ENCODE assay signal across 9 cellular contexts in genomic region chr16:69057400-69058378, GRCh38. TPM values are rescaled to one million over a fixed set of nuclear protein-coding genes. Genes with fewer than 3 reads are reported as not detected.
A peak's percentile ranks its signal among the peaks of the same experiment; 100 is the strongest.
DNase-seq lines count a peak whose midpoint lies in the region; ATAC-seq, FAIRE-seq and TF ChIP-seq lines count a peak whose summit lies in the region.
"Had no signal": no experiment of that assay in that cellular context is flagged by ENCODE, and none has a peak within 500 bp of the region (broad histone marks: within the 10 kb centered on the region; RNA-seq: fewer than 3 reads in every experiment).

No MANE protein-coding gene starts in this region.

- peak overlapping the region; percentile 56 for H2AFZ ChIP-seq in PC-3 (ENCODE audit: low read length)

- BruUV-seq in PC-3 (replicated peaks; lab: Mats Ljungman, UMichigan), result TSS peak; percentile 96

- H3K36me3 Mint-ChIP-seq in stimulated activated effector memory CD8-positive, alpha-beta T cell treated with anti-CD3 and anti-CD28 coated beads, Interleukin-12 subunit alpha, Interleukin-12 subunit beta, amount 100 ng/mL, for 72 hours, result peaks cover 26% of the 10 kb centered on the region

- no peak overlapping the region for H3K4me3 Mint-ChIP-seq in stimulated activated effector memory CD8-positive, alpha-beta T cell treated with anti-CD3 and anti-CD28 coated beads, Interleukin-12 subunit alpha, Interleukin-12 subunit beta, amount 100 ng/mL, for 72 hours

- no peaks in the 10 kb centered on the region for H3K9me3 ChIP-seq in PC-3 (ENCODE audit: low read length)

- peak; percentile 91 for ATAC-seq in PC-3
- no peak for ATAC-seq in stimulated activated effector memory CD8-positive, alpha-beta T cell treated with anti-CD3 and anti-CD28 coated beads, Interleukin-12 subunit alpha, Interleukin-12 subunit beta, amount 100 ng/mL, for 72 hours

- H3K4me1 Mint-ChIP-seq in stimulated activated effector memory CD8-positive, alpha-beta T cell treated with anti-CD3 and anti-CD28 coated beads, Interleukin-12 subunit alpha, Interleukin-12 subunit beta, amount 100 ng/mL, for 72 hours, result no peaks in the 10 kb centered on the region

- no peaks in the 10 kb centered on the region for H4K20me1 ChIP-seq in PC-3 (ENCODE audit: low read length)

- POLR2A ChIA-PET in PC-3 (lab: Charles Lee; ENCODE audit: unreplicated experiment), result interaction anchor here (0.6 kb wide), 6 partner anchors 12 to 649 kb away, joined by 3 to 10 read pairs (median 4); no protein-coding TSS in a partner anchor

- H3K27ac Mint-ChIP-seq in stimulated activated effector memory CD8-positive, alpha-beta T cell treated with anti-CD3 and anti-CD28 coated beads, Interleukin-12 subunit alpha, Interleukin-12 subunit beta, amount 100 ng/mL, for 72 hours, result no peak overlapping the region

- H3K9ac ChIP-seq in PC-3 (ENCODE audit: low read length), result peak overlapping the region; percentile 79

- no peaks in the 10 kb centered on the region for H3K79me2 ChIP-seq in PC-3 (ENCODE audit: low read length)

- H3K4me3 ChIP-seq in PC-3 (ENCODE audit: low read length) (peak overlapping the region; percentile 21; the same call in 1 of the 2 replicates), fibroblast of pulmonary artery (replicated peaks; ENCODE audit: low read depth, low read length) (no peak overlapping the region)

- peak overlapping the region; percentile 99 for H3K27ac ChIP-seq in PC-3 (ENCODE audit: low read length)

- no peak for TF ChIP-seq CTCF in PC-3 (conservative IDR thresholded peaks at IDR 0.05; ENCODE audit: low read depth, low read length)
- TF ChIP-seq CTCF in fibroblast of pulmonary artery (IDR thresholded peaks at IDR 0.05; ENCODE audit: low read length, missing control alignments), result no peak

- no peaks in the 10 kb centered on the region for H3K36me3 ChIP-seq in PC-3 (ENCODE audit: low read depth, low read length)

- H3K4me1 ChIP-seq in PC-3 (ENCODE audit: insufficient read depth, low read length), result peaks cover 29% of the 10 kb centered on the region

- intact Hi-C loops in PC-3 (cut with micrococcal nuclease), result loop anchor here (2.0 to 5.0 kb wide), 3 partner anchors 15 to 63 kb away; no protein-coding TSS in a partner anchor

- DNase-seq in A172 (ENCODE audit: low spot score) (peak; percentile 94), GM19239 (ENCODE audit: insufficient read length, low spot score) (no peak), PC-3 (peak; percentile 93), fibroblast of pulmonary artery (ENCODE audit: low read depth) (peak; percentile 87), SW 1271 (lab: John Stamatoyannopoulos, UW) (no peak), NOMO-1 treated with DMSO at 0.1 percent for 48 hours (lab: John Stamatoyannopoulos, UW; ENCODE audit: unreplicated experiment) (no peak), middle frontal gyrus (ENCODE audit: extremely low spot score, low spot score) (no peak)
- no peak for DNase-seq in stimulated activated effector memory CD8-positive, alpha-beta T cell treated with anti-CD3 and anti-CD28 coated beads, Interleukin-12 subunit alpha, Interleukin-12 subunit beta, amount 100 ng/mL, for 72 hours (ENCODE audit: low spot score in 2 of 2)
- DNase-seq: small intestine had no signal

- peak; percentile 23 for FAIRE-seq in GM19239 (lab: Jason Lieb, UNC)
- FAIRE-seq: small intestine had no signal

- H3K9me3 Mint-ChIP-seq in stimulated activated effector memory CD8-positive, alpha-beta T cell treated with anti-CD3 and anti-CD28 coated beads, Interleukin-12 subunit alpha, Interleukin-12 subunit beta, amount 100 ng/mL, for 72 hours, result no peaks in the 10 kb centered on the region

- no peaks in the 10 kb centered on the region for H3K9me2 ChIP-seq in PC-3 (replicated peaks; ENCODE audit: low read length)

- peaks cover 24% of the 10 kb centered on the region for H3F3A ChIP-seq in PC-3 (ENCODE audit: low read length, unreplicated experiment)

- peak overlapping the region; percentile 76 for H3K4me2 ChIP-seq in PC-3 (ENCODE audit: low read length)

- CTCF ChIA-PET in PC-3 (lab: Charles Lee), result interaction anchor here (0.6 to 1.4 kb wide), 3 partner anchors 49 to 156 kb away, joined by 3 read pairs; no protein-coding TSS in a partner anchor

- no peaks in the 10 kb centered on the region for H3K27me3 ChIP-seq in PC-3 (ENCODE audit: low read length)

RNA-seq across cellular contexts. Expression of gene HAS3, which starts 47.8 kb away (rescaled TPM):
- total RNA-seq in A172 (2014; rRNA removed; shearing (Covaris generic)), result 0.31 and 0.38 TPM in 2 replicates
- 92.5 and 153 TPM in 2 replicates for total RNA-seq in PC-3 (2014; rRNA removed)

Comparison
In these comparisons a context has a peak if more than half of its experiments do, and no peak if none do; other contexts are left out.
1. DNase-seq: peak in A172 (single experiment), PC-3 (single experiment) and fibroblast of pulmonary artery (single experiment); none in GM19239 (single experiment), SW 1271 (0 of 2), NOMO-1 treated with DMSO at 0.1 percent for 48 hours (single experiment), stimulated activated effector memory CD8-positive, alpha-beta T cell treated with anti-CD3 and anti-CD28 coated beads, Interleukin-12 subunit alpha, Interleukin-12 subunit beta, amount 100 ng/mL, for 72 hours (0 of 2) and middle frontal gyrus (single experiment).
2. RNA of gene HAS3, which starts 47.8 kb away (total RNA-seq): 92.5 to 153 TPM in PC-3; 0.31 to 0.38 TPM in A172; every median in the first group is over 10 times any median in the second.